Comparison of ENCODE assay signal across 1 cellular context in the genomic region with DNA sequence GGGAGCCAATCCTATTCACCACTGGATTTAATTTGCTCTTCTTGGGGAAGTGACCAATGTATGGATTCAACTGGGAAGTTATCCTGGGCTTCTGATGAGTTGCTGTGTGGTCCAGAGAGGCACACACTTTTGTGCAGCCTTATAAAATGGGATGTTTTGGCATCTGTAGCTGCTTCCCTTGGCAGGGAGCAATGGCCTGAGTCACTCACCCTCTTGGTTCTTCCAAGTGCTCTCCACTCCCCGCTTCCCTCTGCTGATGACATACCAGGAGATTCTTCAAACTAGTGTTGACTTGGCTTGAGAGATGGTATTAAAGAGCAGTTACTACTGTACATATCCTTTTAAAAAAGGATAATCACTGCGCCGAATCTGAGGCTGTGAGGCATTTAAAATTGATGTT.
TF ChIP-seq lines count a peak whose summit lies in the region.

No MANE protein-coding gene starts in this region.

TF ChIP-seq in HepG2, 621 proteins besides CTCF, POLR2A, EP300 and RAD21 (continued from another document):
- TF ChIP-seq, protein P1, sequence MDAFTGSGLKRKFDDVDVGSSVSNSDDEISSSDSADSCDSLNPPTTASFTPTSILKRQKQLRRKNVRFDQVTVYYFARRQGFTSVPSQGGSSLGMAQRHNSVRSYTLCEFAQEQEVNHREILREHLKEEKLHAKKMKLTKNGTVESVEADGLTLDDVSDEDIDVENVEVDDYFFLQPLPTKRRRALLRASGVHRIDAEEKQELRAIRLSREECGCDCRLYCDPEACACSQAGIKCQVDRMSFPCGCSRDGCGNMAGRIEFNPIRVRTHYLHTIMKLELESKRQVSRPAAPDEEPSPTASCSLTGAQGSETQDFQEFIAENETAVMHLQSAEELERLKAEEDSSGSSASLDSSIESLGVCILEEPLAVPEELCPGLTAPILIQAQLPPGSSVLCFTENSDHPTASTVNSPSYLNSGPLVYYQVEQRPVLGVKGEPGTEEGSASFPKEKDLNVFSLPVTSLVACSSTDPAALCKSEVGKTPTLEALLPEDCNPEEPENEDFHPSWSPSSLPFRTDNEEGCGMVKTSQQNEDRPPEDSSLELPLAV (CRISPR knock-in tag; conservative IDR thresholded peaks at IDR 0.05; ENCODE audit: low read depth), result no peak
- TF ChIP-seq, protein P2, sequence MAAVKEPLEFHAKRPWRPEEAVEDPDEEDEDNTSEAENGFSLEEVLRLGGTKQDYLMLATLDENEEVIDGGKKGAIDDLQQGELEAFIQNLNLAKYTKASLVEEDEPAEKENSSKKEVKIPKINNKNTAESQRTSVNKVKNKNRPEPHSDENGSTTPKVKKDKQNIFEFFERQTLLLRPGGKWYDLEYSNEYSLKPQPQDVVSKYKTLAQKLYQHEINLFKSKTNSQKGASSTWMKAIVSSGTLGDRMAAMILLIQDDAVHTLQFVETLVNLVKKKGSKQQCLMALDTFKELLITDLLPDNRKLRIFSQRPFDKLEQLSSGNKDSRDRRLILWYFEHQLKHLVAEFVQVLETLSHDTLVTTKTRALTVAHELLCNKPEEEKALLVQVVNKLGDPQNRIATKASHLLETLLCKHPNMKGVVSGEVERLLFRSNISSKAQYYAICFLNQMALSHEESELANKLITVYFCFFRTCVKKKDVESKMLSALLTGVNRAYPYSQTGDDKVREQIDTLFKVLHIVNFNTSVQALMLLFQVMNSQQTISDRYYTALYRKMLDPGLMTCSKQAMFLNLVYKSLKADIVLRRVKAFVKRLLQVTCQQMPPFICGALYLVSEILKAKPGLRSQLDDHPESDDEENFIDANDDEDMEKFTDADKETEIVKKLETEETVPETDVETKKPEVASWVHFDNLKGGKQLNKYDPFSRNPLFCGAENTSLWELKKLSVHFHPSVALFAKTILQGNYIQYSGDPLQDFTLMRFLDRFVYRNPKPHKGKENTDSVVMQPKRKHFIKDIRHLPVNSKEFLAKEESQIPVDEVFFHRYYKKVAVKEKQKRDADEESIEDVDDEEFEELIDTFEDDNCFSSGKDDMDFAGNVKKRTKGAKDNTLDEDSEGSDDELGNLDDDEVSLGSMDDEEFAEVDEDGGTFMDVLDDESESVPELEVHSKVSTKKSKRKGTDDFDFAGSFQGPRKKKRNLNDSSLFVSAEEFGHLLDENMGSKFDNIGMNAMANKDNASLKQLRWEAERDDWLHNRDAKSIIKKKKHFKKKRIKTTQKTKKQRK (IDR thresholded peaks at IDR 0.05; ENCODE audit: low read length), result no peak
- no peak for TF ChIP-seq MYNN (CRISPR knock-in tag; IDR thresholded peaks at IDR 0.05; ENCODE audit: low read depth)
- no peak for TF ChIP-seq ZNF556 (CRISPR knock-in tag; IDR thresholded peaks at IDR 0.05; ENCODE audit: borderline replicate concordance)
- no peak for TF ChIP-seq ZNF598 (CRISPR knock-in tag; IDR thresholded peaks at IDR 0.05; ENCODE audit: borderline replicate concordance)
- no peak for TF ChIP-seq ZNF263 (CRISPR knock-in tag; IDR thresholded peaks at IDR 0.05)
